In genomic region chrX:46637937-46638336, GRCh38 we compare ENCODE assay signal across 10 cellular contexts.
A peak's percentile ranks its signal among the peaks of the same experiment; 100 is the strongest.
DNase-seq lines count a peak whose midpoint lies in the region; ATAC-seq and TF ChIP-seq lines count a peak whose summit lies in the region.
"Had no signal": no experiment of that assay in that cellular context is flagged by ENCODE, and none has a peak within 500 bp of the region (broad histone marks: within the 10 kb centered on the region; RNA-seq: fewer than 3 reads in every experiment).

No MANE protein-coding gene starts in this region.

- DNase-seq in dermis blood vessel endothelial cell (peak; percentile 18), Right ventricle myocardium inferior (ENCODE audit: missing footprints) (no peak), aorta (no peak), GF-D8 (lab: John Stamatoyannopoulos, UW) (no peak), pons (ENCODE audit: low spot score) (no peak)
- DNase-seq: SIG-M5 had no signal

- no peaks in the 10 kb centered on the region for H3K9me3 ChIP-seq in aorta (ENCODE audit: control insufficient read depth, low read length)

- no peaks in the 10 kb centered on the region for H3K36me3 ChIP-seq in aorta (ENCODE audit: control insufficient read depth in 1 of 2, insufficient read depth in 2 of 2, low read length in 1 of 2)

- H3K4me3 ChIP-seq in aorta (ENCODE audit: low read length in 2 of 2) = no peak overlapping the region
- H3K4me3 ChIP-seq: coronary artery had no signal

- no peak for TF ChIP-seq POLR2A in GM18505 (IDR thresholded peaks at IDR 0.05; ENCODE audit: borderline replicate concordance, extremely low read depth, insufficient read depth, insufficient read length)

- WGBS in aorta, 2 donors = 47 to 88% methylated on average over 2 of the region's 2 CpGs

- no peaks in the 10 kb centered on the region for H3K27me3 ChIP-seq in aorta (ENCODE audit: control insufficient read depth in 1 of 2, insufficient read depth in 2 of 2, low read length in 1 of 2)

- intact Hi-C loops in Right ventricle myocardium inferior (cut with DNase I) (no loop called here), aorta (cut with DNase I) (loop anchor here (5.0 to 10.0 kb wide), 2 partner anchors 63 to 66 kb away; partner anchors contain the start of gene CHST7 (in 2 of the 2))

- H3K27ac ChIP-seq in aorta (ENCODE audit: low read depth in 1 of 2, low read length in 2 of 2) = no peak overlapping the region
- H3K27ac ChIP-seq: coronary artery had no signal

- H3K4me1 ChIP-seq in aorta (ENCODE audit: control insufficient read depth in 1 of 2, insufficient read depth in 2 of 2, low read length in 2 of 2) = no peaks in the 10 kb centered on the region

- ATAC-seq in GM18505 (IDR thresholded peaks at IDR 0.05; ENCODE audit: unreplicated experiment) (peak; percentile 47), GM21526 (IDR thresholded peaks at IDR 0.05; ENCODE audit: low FRiP score, unreplicated experiment) (peak; percentile 47), HG03571 (IDR thresholded peaks at IDR 0.05; ENCODE audit: unreplicated experiment) (peak; percentile 54), Right ventricle myocardium inferior (no peak), aorta (ENCODE audit: low FRiP score) (no peak)

Comparison
In these comparisons a context has a peak if more than half of its experiments do, and no peak if none do; other contexts are left out.
1. ATAC-seq: peak in GM18505 (single experiment), GM21526 (single experiment) and HG03571 (single experiment); none in Right ventricle myocardium inferior (single experiment) and aorta (single experiment).